ENCODE assay signal across 18 cellular contexts in genomic region chr22:19423906-19424500, GRCh38. TPM values are rescaled to one million over a fixed set of nuclear protein-coding genes. Genes with fewer than 3 reads are reported as not detected.
DNase-seq lines count a peak whose midpoint lies in the region; ATAC-seq and TF ChIP-seq lines count a peak whose summit lies in the region.
"Had no signal": no experiment of that assay in that cellular context is flagged by ENCODE, and none has a peak within 500 bp of the region (broad histone marks: within the 10 kb centered on the region; RNA-seq: fewer than 3 reads in every experiment).

No MANE protein-coding gene starts in this region.

- H3K27me3 Mint-ChIP-seq in activated CD8-positive, alpha-beta memory T cell treated with anti-CD3 and anti-CD28 coated beads, Interleukin-2, amount 10 ng/mL, durations not matched to agents 7 days and 5 days: no peaks in the 10 kb centered on the region
- peaks cover 2 to 19% (median 16%) of the 10 kb centered on the region in 3 donors for H3K27me3 Mint-ChIP-seq in immature natural killer cell (ENCODE audit: low read depth in 3 of 3)
- H3K27me3 Mint-ChIP-seq: naive B cell had no signal

- no peaks in the 10 kb centered on the region for H3K9me3 ChIP-seq in right cardiac atrium (ENCODE audit: control insufficient read depth, low read length)
- H3K9me3 ChIP-seq: SJSA1 had no signal

- H3K79me2 ChIP-seq in KMS-11 (ENCODE audit: insufficient read depth, low read depth): peaks cover 99% of the 10 kb centered on the region

- peaks cover 30% of the 10 kb centered on the region for H3K36me3 Mint-ChIP-seq in activated CD8-positive, alpha-beta memory T cell treated with anti-CD3 and anti-CD28 coated beads, Interleukin-2, amount 10 ng/mL, durations not matched to agents 7 days and 5 days
- H3K36me3 Mint-ChIP-seq in immature natural killer cell: peaks cover 6 to 12% (median 9%) of the 10 kb centered on the region in 3 donors
- peaks cover 27% of the 10 kb centered on the region for H3K36me3 Mint-ChIP-seq in stimulated activated effector memory CD8-positive, alpha-beta T cell treated with anti-CD3 and anti-CD28 coated beads, Interleukin-12 subunit alpha, Interleukin-12 subunit beta, amount 100 ng/mL, for 72 hours
- H3K36me3 Mint-ChIP-seq: naive B cell had no signal

- H3K4me2 ChIP-seq in KMS-11: peak overlapping the region; percentile 95; the same call in 1 of the 2 replicates
- H3K4me2 ChIP-seq: hepatocyte, PC-9 had no signal

- H4K20me1 ChIP-seq in KMS-11 (ENCODE audit: insufficient read depth): peaks cover 26% of the 10 kb centered on the region

- peaks cover 87% of the 10 kb centered on the region for H3K4me1 Mint-ChIP-seq in activated CD8-positive, alpha-beta memory T cell treated with anti-CD3 and anti-CD28 coated beads, Interleukin-2, amount 10 ng/mL, durations not matched to agents 7 days and 5 days
- peaks cover 93 to 100% of the 10 kb centered on the region in 2 donors for H3K4me1 Mint-ChIP-seq in immature natural killer cell
- peaks cover 78% of the 10 kb centered on the region for H3K4me1 Mint-ChIP-seq in stimulated activated effector memory CD8-positive, alpha-beta T cell treated with anti-CD3 and anti-CD28 coated beads, Interleukin-12 subunit alpha, Interleukin-12 subunit beta, amount 100 ng/mL, for 72 hours

- no peak overlapping the region for H2AFZ ChIP-seq in KMS-11 (ENCODE audit: low read depth)
- H2AFZ ChIP-seq: hepatocyte, PC-9 had no signal

- H3K36me3 ChIP-seq in KMS-11 (ENCODE audit: insufficient read depth): no peaks in the 10 kb centered on the region; the same call in 1 of the 2 replicates

- H3K9ac ChIP-seq in KMS-11: no peak overlapping the region

- H3K4me1 ChIP-seq in KMS-11 (ENCODE audit: low read depth, poor library complexity, severe bottlenecking) (peaks cover 100% of the 10 kb centered on the region), right cardiac atrium (ENCODE audit: control insufficient read depth, insufficient read depth, low read length) (peaks cover 5% of the 10 kb centered on the region)
- H3K4me1 ChIP-seq: SJSA1 had no signal

- 92% methylated on average over 3 of the region's 3 CpGs for WGBS in right cardiac atrium

- no peaks in the 10 kb centered on the region for H3K9me3 Mint-ChIP-seq in activated CD8-positive, alpha-beta memory T cell treated with anti-CD3 and anti-CD28 coated beads, Interleukin-2, amount 10 ng/mL, durations not matched to agents 7 days and 5 days (ENCODE audit: low read depth)
- H3K9me3 Mint-ChIP-seq in immature natural killer cell: no peaks in the 10 kb centered on the region
- H3K9me3 Mint-ChIP-seq in stimulated activated effector memory CD8-positive, alpha-beta T cell treated with anti-CD3 and anti-CD28 coated beads, Interleukin-12 subunit alpha, Interleukin-12 subunit beta, amount 100 ng/mL, for 72 hours: no peaks in the 10 kb centered on the region
- H3K9me3 Mint-ChIP-seq: naive B cell had no signal

- peak overlapping the region; percentile 96; the same call in 1 of the 2 replicates for H3K27ac ChIP-seq in KMS-11
- no peak overlapping the region for H3K27ac ChIP-seq in right cardiac atrium (ENCODE audit: low read length)
- H3K27ac ChIP-seq: hepatocyte, PC-9, SJSA1 had no signal

- H3K27ac Mint-ChIP-seq in activated CD8-positive, alpha-beta memory T cell treated with anti-CD3 and anti-CD28 coated beads, Interleukin-2, amount 10 ng/mL, durations not matched to agents 7 days and 5 days: peak overlapping the region; percentile 37
- H3K27ac Mint-ChIP-seq in immature natural killer cell: peak overlapping the region; percentile 76 to 100 (median 98)
- peak overlapping the region; percentile 90 for H3K27ac Mint-ChIP-seq in stimulated activated effector memory CD8-positive, alpha-beta T cell treated with anti-CD3 and anti-CD28 coated beads, Interleukin-12 subunit alpha, Interleukin-12 subunit beta, amount 100 ng/mL, for 72 hours

- no peaks in the 10 kb centered on the region for H3K27me3 ChIP-seq in KMS-11 (ENCODE audit: insufficient read depth, low read depth)
- no peaks in the 10 kb centered on the region for H3K27me3 ChIP-seq in right cardiac atrium (ENCODE audit: control insufficient read depth, insufficient read depth)
- H3K27me3 ChIP-seq: hepatocyte, SJSA1 had no signal

- intact Hi-C loops in right cardiac atrium (cut with DNase I): no loop called here

- H3K4me3 ChIP-seq in KMS-11 (IDR thresholded peaks at IDR 0.05; ENCODE audit: insufficient read depth, low read depth, low read length) (no peak overlapping the region), right cardiac atrium (ENCODE audit: low read length) (no peak overlapping the region)
- H3K4me3 ChIP-seq: hepatocyte, PC-9, SJSA1 had no signal

- no peak for TF ChIP-seq CTCF in KMS-11 (conservative IDR thresholded peaks at IDR 0.05; ENCODE audit: low read depth, low read length)

- CTCF ChIA-PET in activated CD8-positive, alpha-beta memory T cell treated with anti-CD3 and anti-CD28 coated beads, Interleukin-2, amount 10 ng/mL, durations not matched to agents 7 days and 5 days (lab: Charles Lee): no interaction called here

- DNase-seq in activated CD8-positive, alpha-beta memory T cell treated with anti-CD3 and anti-CD28 coated beads, Interleukin-2, amount 10 ng/mL, durations not matched to agents 7 days and 5 days: no peak
- no peak for DNase-seq in activated CD8-positive, alpha-beta memory T cell treated with anti-CD3 and anti-CD28 coated beads, Interleukin-2, amount 50 U/mL, for 4 hours
- DNase-seq in immature natural killer cell (no peak), NCI-H524 treated with DMSO at 0.1 percent for 48 hours (lab: John Stamatoyannopoulos, UW) (no peak), right cardiac atrium (no peak)
- DNase-seq in stimulated activated effector memory CD8-positive, alpha-beta T cell treated with anti-CD3 and anti-CD28 coated beads, Interleukin-12 subunit alpha, Interleukin-12 subunit beta, amount 100 ng/mL, for 72 hours (ENCODE audit: low spot score in 2 of 2): no peak
- DNase-seq: activated CD8-positive, alpha-beta memory T cell treated with anti-CD3 and anti-CD28 coated beads, Interleukin-2, amount 50 U/mL, for 48 hours; activated naive CD4-positive, alpha-beta T cell treated with Interleukin-2 at 50 U/mL for 16 hours; C1 segment of cervical spinal cord; Karpas-422; naive B cell; NCI-H774; PC-9; T-helper 9 cell had no signal

- no peak overlapping the region for H3K4me3 Mint-ChIP-seq in activated CD8-positive, alpha-beta memory T cell treated with anti-CD3 and anti-CD28 coated beads, Interleukin-2, amount 10 ng/mL, durations not matched to agents 7 days and 5 days
- peak overlapping the region in 2 of 5 donors; percentile 55 to 56 for H3K4me3 Mint-ChIP-seq in immature natural killer cell
- H3K4me3 Mint-ChIP-seq in stimulated activated effector memory CD8-positive, alpha-beta T cell treated with anti-CD3 and anti-CD28 coated beads, Interleukin-12 subunit alpha, Interleukin-12 subunit beta, amount 100 ng/mL, for 72 hours: no peak overlapping the region
- H3K4me3 Mint-ChIP-seq: naive B cell had no signal

- no peak for ATAC-seq in activated CD8-positive, alpha-beta memory T cell treated with anti-CD3 and anti-CD28 coated beads, Interleukin-2, amount 10 ng/mL, durations not matched to agents 7 days and 5 days
- ATAC-seq in stimulated activated effector memory CD8-positive, alpha-beta T cell treated with anti-CD3 and anti-CD28 coated beads, Interleukin-12 subunit alpha, Interleukin-12 subunit beta, amount 100 ng/mL, for 72 hours: no peak
- ATAC-seq in HG02973 (IDR thresholded peaks at IDR 0.05; ENCODE audit: unreplicated experiment) (no peak), right cardiac atrium (no peak)

RNA-seq across cellular contexts. Expression of gene HIRA, which starts 7.5 kb away (rescaled TPM):
- 10 to 100 TPM; 57.8 to 67.0 TPM for total RNA-seq in activated CD8-positive, alpha-beta memory T cell treated with anti-CD3 and anti-CD28 coated beads, Interleukin-2, amount 10 ng/mL, durations not matched to agents 7 days and 5 days
- polyA plus RNA-seq in immature natural killer cell (10 to 100 TPM in 1 of 3 donors, 1 to 10 TPM in 2; 4.3 to 11.5 (median 5.2) TPM), right cardiac atrium (6.2 TPM)
- total RNA-seq in right cardiac atrium: 10 to 100 TPM; 11.6 to 16.1 (median 14.6) TPM

RNA-seq across cellular contexts. Expression of gene MRPL40, which starts 8.3 kb away (rescaled TPM):
- total RNA-seq in activated CD8-positive, alpha-beta memory T cell treated with anti-CD3 and anti-CD28 coated beads, Interleukin-2, amount 10 ng/mL, durations not matched to agents 7 days and 5 days: 10 to 100 TPM; 27.0 to 32.4 TPM
- 10 to 100 TPM; 64.7 to 85.1 (median 77.9) TPM for polyA plus RNA-seq in immature natural killer cell
- 10 to 100 TPM; 37.5 to 49.4 (median 43.1) TPM for total RNA-seq in right cardiac atrium
- polyA plus RNA-seq in right cardiac atrium: 66.9 TPM

RNA-seq across cellular contexts. Expression of gene C22orf39, which starts 23.5 kb away (rescaled TPM):
- total RNA-seq in activated CD8-positive, alpha-beta memory T cell treated with anti-CD3 and anti-CD28 coated beads, Interleukin-2, amount 10 ng/mL, durations not matched to agents 7 days and 5 days: 10 to 100 TPM; 31.1 to 36.4 TPM
- 10 to 100 TPM; 67.8 to 75.5 (median 71.0) TPM for polyA plus RNA-seq in immature natural killer cell
- total RNA-seq in right cardiac atrium: 10 to 100 TPM; 44.9 to 64.3 (median 58.5) TPM
- 45.6 TPM for polyA plus RNA-seq in right cardiac atrium

RNA-seq across cellular contexts. Expression of gene UFD1, which starts 55.0 kb away (rescaled TPM):
- 100 to 1,000 TPM in 1 of 2 experiments, 10 to 100 TPM in 1; 80.1 to 111 TPM for total RNA-seq in activated CD8-positive, alpha-beta memory T cell treated with anti-CD3 and anti-CD28 coated beads, Interleukin-2, amount 10 ng/mL, durations not matched to agents 7 days and 5 days
- polyA plus RNA-seq in immature natural killer cell: 100 to 1,000 TPM; 106 to 176 (median 142) TPM
- total RNA-seq in right cardiac atrium: 10 to 100 TPM; 34.7 to 46.9 (median 42.7) TPM
- 58.1 TPM for polyA plus RNA-seq in right cardiac atrium

RNA-seq across cellular contexts. Expression of gene CDC45, which starts 55.7 kb away (rescaled TPM):
- 100 to 1,000 TPM in 1 of 2 experiments, 10 to 100 TPM in 1; 94.8 to 104 TPM for total RNA-seq in activated CD8-positive, alpha-beta memory T cell treated with anti-CD3 and anti-CD28 coated beads, Interleukin-2, amount 10 ng/mL, durations not matched to agents 7 days and 5 days
- polyA plus RNA-seq in immature natural killer cell (1 to 10 TPM in 2 of 3 donors, not detected in 1; 3.1 to 3.5 TPM), right cardiac atrium (0.16 TPM)
- total RNA-seq in right cardiac atrium: under 1 TPM in 2 of 4 donors, not detected in 2; 0.80 to 0.85 TPM

Comparison
In these comparisons a context has a peak if more than half of its experiments do, and no peak if none do; other contexts are left out.
1. H3K27ac Mint-ChIP-seq: peak in every context shown above with its lines; median percentile 98 in immature natural killer cell; 90 in stimulated activated effector memory CD8-positive, alpha-beta T cell treated with anti-CD3 and anti-CD28 coated beads, Interleukin-12 subunit alpha, Interleukin-12 subunit beta, amount 100 ng/mL, for 72 hours; 37 in activated CD8-positive, alpha-beta memory T cell treated with anti-CD3 and anti-CD28 coated beads, Interleukin-2, amount 10 ng/mL, durations not matched to agents 7 days and 5 days.